Comparison of ENCODE assay signal across 1 cellular context in the genomic region with DNA sequence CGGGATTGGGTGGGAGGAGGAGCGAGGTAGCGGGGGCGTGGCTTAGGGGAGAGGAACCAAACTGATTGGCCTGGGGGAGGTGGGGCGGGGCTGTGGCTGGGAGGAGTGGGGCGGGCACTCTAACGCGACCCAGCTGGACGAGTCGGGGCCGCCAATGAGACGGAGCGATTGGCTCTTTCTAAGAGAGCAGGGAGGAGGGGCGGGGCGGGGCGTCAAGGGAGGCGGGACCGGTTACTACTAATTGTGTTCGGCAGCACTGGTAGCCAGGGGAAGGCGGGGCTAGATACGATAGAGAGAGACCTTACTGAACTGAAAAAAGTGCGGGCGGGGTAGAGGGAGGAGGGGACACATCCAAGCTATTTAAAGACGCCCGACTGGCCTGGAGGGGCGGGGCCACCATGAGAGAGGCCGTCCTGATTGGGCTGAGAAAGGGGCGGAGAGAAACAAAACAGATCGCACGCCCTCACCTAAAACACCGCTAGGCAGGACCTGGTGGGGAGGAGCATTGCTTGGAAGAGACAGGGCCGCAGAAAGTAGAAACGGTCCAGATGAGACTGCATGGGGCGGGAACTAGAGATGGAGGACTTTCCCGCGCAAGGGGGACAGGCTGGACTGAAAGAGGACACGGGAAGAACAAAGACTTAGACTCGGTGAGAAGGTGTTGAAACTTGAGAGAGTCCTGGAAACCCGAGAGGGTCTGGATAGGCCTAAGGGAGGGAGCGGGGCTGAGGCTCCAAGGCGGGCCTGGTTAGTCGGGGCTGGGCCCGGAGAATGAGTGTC.
TF ChIP-seq lines count a peak whose summit lies in the region.

A gene (minus strand): TSS at position 232 of the 780 bp plus-strand sequence. CDS start 295 bp downstream, outside the sequence.

TF ChIP-seq in SK-N-SH, 30 proteins besides CTCF, POLR2A, EP300 and RAD21 (continued from another document):
- TF ChIP-seq, protein P1, sequence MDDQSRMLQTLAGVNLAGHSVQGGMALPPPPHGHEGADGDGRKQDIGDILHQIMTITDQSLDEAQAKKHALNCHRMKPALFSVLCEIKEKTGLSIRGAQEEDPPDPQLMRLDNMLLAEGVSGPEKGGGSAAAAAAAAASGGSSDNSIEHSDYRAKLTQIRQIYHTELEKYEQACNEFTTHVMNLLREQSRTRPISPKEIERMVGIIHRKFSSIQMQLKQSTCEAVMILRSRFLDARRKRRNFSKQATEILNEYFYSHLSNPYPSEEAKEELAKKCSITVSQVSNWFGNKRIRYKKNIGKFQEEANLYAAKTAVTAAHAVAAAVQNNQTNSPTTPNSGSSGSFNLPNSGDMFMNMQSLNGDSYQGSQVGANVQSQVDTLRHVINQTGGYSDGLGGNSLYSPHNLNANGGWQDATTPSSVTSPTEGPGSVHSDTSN (IDR thresholded peaks at IDR 0.05) = peak; percentile 56
- TF ChIP-seq, protein P2, sequence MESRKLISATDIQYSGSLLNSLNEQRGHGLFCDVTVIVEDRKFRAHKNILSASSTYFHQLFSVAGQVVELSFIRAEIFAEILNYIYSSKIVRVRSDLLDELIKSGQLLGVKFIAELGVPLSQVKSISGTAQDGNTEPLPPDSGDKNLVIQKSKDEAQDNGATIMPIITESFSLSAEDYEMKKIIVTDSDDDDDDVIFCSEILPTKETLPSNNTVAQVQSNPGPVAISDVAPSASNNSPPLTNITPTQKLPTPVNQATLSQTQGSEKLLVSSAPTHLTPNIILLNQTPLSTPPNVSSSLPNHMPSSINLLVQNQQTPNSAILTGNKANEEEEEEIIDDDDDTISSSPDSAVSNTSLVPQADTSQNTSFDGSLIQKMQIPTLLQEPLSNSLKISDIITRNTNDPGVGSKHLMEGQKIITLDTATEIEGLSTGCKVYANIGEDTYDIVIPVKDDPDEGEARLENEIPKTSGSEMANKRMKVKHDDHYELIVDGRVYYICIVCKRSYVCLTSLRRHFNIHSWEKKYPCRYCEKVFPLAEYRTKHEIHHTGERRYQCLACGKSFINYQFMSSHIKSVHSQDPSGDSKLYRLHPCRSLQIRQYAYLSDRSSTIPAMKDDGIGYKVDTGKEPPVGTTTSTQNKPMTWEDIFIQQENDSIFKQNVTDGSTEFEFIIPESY (IDR thresholded peaks at IDR 0.05; ENCODE audit: borderline replicate concordance, low read depth) = no peak
- TF ChIP-seq SIN3A (IDR thresholded peaks at IDR 0.05; ENCODE audit: borderline replicate concordance, low read depth, low read length) (no peak), NFIC (IDR thresholded peaks at IDR 0.05; ENCODE audit: borderline replicate concordance) (no peak), CHD2 (IDR thresholded peaks at IDR 0.05; ENCODE audit: low read length, partially characterized antibody) (peak; percentile 30), TAF1 (IDR thresholded peaks at IDR 0.05; ENCODE audit: borderline replicate concordance, low read depth, low read length) (no peak), MEF2A (IDR thresholded peaks at IDR 0.05; ENCODE audit: borderline replicate concordance, low read depth) (no peak), NRF1 (IDR thresholded peaks at IDR 0.05; ENCODE audit: low read depth, low read length) (no peak), POLR2AphosphoS5 (IDR thresholded peaks at IDR 0.05; ENCODE audit: low read depth, low read length) (peak; percentile 74; the same call in 1 of the 2 replicates), SMC3 (IDR thresholded peaks at IDR 0.05; ENCODE audit: low read depth, low read length) (no peak), YY1 (IDR thresholded peaks at IDR 0.05; ENCODE audit: low read depth) (no peak), FOSL2 (IDR thresholded peaks at IDR 0.05; ENCODE audit: borderline replicate concordance, low read depth) (no peak), ELF1 (IDR thresholded peaks at IDR 0.05) (no peak)
- TF ChIP-seq, protein P3, sequence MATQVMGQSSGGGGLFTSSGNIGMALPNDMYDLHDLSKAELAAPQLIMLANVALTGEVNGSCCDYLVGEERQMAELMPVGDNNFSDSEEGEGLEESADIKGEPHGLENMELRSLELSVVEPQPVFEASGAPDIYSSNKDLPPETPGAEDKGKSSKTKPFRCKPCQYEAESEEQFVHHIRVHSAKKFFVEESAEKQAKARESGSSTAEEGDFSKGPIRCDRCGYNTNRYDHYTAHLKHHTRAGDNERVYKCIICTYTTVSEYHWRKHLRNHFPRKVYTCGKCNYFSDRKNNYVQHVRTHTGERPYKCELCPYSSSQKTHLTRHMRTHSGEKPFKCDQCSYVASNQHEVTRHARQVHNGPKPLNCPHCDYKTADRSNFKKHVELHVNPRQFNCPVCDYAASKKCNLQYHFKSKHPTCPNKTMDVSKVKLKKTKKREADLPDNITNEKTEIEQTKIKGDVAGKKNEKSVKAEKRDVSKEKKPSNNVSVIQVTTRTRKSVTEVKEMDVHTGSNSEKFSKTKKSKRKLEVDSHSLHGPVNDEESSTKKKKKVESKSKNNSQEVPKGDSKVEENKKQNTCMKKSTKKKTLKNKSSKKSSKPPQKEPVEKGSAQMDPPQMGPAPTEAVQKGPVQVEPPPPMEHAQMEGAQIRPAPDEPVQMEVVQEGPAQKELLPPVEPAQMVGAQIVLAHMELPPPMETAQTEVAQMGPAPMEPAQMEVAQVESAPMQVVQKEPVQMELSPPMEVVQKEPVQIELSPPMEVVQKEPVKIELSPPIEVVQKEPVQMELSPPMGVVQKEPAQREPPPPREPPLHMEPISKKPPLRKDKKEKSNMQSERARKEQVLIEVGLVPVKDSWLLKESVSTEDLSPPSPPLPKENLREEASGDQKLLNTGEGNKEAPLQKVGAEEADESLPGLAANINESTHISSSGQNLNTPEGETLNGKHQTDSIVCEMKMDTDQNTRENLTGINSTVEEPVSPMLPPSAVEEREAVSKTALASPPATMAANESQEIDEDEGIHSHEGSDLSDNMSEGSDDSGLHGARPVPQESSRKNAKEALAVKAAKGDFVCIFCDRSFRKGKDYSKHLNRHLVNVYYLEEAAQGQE (IDR thresholded peaks at IDR 0.05; ENCODE audit: low read depth, low read length) = no peak
